10 cellular contexts compared by ENCODE assay signal in the genomic region with DNA sequence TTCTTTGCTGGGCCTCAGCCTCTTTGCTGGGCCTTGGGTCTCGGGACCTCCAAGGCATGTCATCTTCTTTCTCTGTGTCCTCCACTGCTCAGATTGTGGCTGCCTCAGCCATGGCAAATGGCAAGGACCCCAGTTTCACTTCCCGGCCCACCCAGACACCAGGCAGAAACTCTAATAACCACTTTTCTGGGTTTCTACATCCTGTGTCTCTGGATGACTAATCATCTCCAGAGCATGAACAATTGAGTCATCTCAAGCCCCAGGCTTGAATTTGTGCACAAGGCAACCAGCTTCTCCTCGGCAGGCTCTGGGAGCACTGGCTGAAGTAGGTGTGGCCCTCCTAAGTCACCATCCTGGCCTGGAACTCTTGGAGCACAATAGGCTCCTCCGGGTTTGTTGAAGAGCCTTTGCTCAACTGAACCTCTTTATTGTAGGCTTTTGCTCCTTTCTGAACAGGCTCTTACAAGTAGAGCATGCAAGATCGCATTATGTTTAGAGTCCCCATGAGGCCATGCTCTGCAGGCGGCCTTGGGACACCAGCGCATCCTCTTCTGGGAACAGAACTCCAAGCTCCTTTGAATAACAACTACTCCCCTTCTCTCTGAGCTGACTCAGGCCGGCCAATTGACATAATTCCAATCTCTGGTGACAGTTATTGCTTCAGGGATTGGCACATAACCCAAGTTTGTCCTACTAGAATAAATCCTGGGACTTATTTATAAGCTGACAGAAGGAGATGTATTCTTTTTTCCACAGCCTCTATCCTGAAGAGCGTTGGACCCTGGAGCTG.
DNase-seq lines count a peak whose midpoint lies in the region; ATAC-seq and TF ChIP-seq lines count a peak whose summit lies in the region.
"Had no signal": no experiment of that assay in that cellular context is flagged by ENCODE, and none has a peak within 500 bp of the region (broad histone marks: within the 10 kb centered on the region; RNA-seq: fewer than 3 reads in every experiment).

No MANE protein-coding gene starts in this region.

- no peak overlapping the region for H3K4me3 Mint-ChIP-seq in naive thymus-derived CD8-positive, alpha-beta T cell
- no peak overlapping the region for H3K4me3 Mint-ChIP-seq in Caco-2 (ENCODE audit: unreplicated experiment)

- H3K27me3 ChIP-seq in foreskin keratinocyte (no peaks in the 10 kb centered on the region), Caco-2 (replicated peaks; ENCODE audit: control insufficient read depth, insufficient read depth, low read length) (no peaks in the 10 kb centered on the region)
- H3K27me3 ChIP-seq: body of pancreas had no signal

- no peaks in the 10 kb centered on the region for H3K4me1 Mint-ChIP-seq in naive thymus-derived CD8-positive, alpha-beta T cell
- peaks cover 35% of the 10 kb centered on the region for H3K4me1 Mint-ChIP-seq in Caco-2 (ENCODE audit: low read depth, unreplicated experiment)

- peaks cover 0 to 15% (median 3%) of the 10 kb centered on the region in 9 donors for H3K9me3 Mint-ChIP-seq in naive thymus-derived CD8-positive, alpha-beta T cell
- H3K9me3 Mint-ChIP-seq in Caco-2 (ENCODE audit: unreplicated experiment) = no peaks in the 10 kb centered on the region

- POLR2A ChIA-PET in naive thymus-derived CD8-positive, alpha-beta T cell (lab: Charles Lee) = no interaction called here
- POLR2A ChIA-PET in Caco-2 (lab: Charles Lee) = no interaction called here

- ATAC-seq in GM21423 (IDR thresholded peaks at IDR 0.05; ENCODE audit: unreplicated experiment) (peak; percentile 92), HG03457 (IDR thresholded peaks at IDR 0.05; ENCODE audit: unreplicated experiment) (peak; percentile 88), foreskin keratinocyte (peak; percentile 98)
- no peak for ATAC-seq in naive thymus-derived CD8-positive, alpha-beta T cell
- ATAC-seq: body of pancreas had no signal

- no peak overlapping the region for H3K4me3 ChIP-seq in Caco-2 (ENCODE audit: low read depth, low read length)
- H3K4me3 ChIP-seq: body of pancreas had no signal

- no peak for TF ChIP-seq CTCF in GM10266 (IDR thresholded peaks at IDR 0.05; ENCODE audit: control insufficient read depth, insufficient read depth, low read depth, missing control alignments)
- TF ChIP-seq CTCF in foreskin keratinocyte (conservative IDR thresholded peaks at IDR 0.05) = no peak
- TF ChIP-seq CTCF in Caco-2 (IDR thresholded peaks at IDR 0.05; ENCODE audit: insufficient read depth in 1 of 2, low read depth in 1 of 2, low read length in 1 of 2, severe bottlenecking in 1 of 2, unreplicated experiment in 1 of 2) = no peak

- no peaks in the 10 kb centered on the region for H3K9me3 ChIP-seq in Caco-2
- H3K9me3 ChIP-seq: body of pancreas had no signal

- H3K27me3 Mint-ChIP-seq in naive thymus-derived CD8-positive, alpha-beta T cell = peaks cover 0 to 21% (median 4%) of the 10 kb centered on the region in 5 donors
- H3K27me3 Mint-ChIP-seq in Caco-2 (ENCODE audit: insufficient read depth, unreplicated experiment) = no peaks in the 10 kb centered on the region

- H3K27ac Mint-ChIP-seq in naive thymus-derived CD8-positive, alpha-beta T cell = no peak overlapping the region
- H3K27ac Mint-ChIP-seq in Caco-2 (ENCODE audit: unreplicated experiment) = no peak overlapping the region

- peak overlapping the region; percentile 98 for H3K27ac ChIP-seq in foreskin keratinocyte
- H3K27ac ChIP-seq: body of pancreas had no signal

- peaks cover 0 to 8% (median 0%) of the 10 kb centered on the region in 3 donors for H3K36me3 Mint-ChIP-seq in naive thymus-derived CD8-positive, alpha-beta T cell
- H3K36me3 Mint-ChIP-seq in Caco-2 (ENCODE audit: insufficient read depth, unreplicated experiment) = peaks cover 14% of the 10 kb centered on the region

- no TSS peak for BruUV-seq in Caco-2 (replicated peaks; lab: Mats Ljungman, UMichigan)

- intact Hi-C loops in Caco-2 (cut with micrococcal nuclease; ENCODE audit: unreplicated experiment) = no loop called here

- H3K4me1 ChIP-seq in foreskin keratinocyte (peaks cover 7% of the 10 kb centered on the region), Caco-2 (peaks cover 47% of the 10 kb centered on the region)
- H3K4me1 ChIP-seq: body of pancreas had no signal

- peak; percentile 8 for DNase-seq in GM10266 (ENCODE audit: extremely low spot score)
- DNase-seq in foreskin keratinocyte = peak; percentile 93 to 98
- no peak for DNase-seq in dedifferentiated amniotic fluid mesenchymal stem cell (ENCODE audit: extremely low spot score)
- DNase-seq in naive thymus-derived CD8-positive, alpha-beta T cell = no peak
- DNase-seq in Caco-2 = no peak
- no peak for DNase-seq in NCI-H82 (lab: John Stamatoyannopoulos, UW)
- DNase-seq: body of pancreas, COR-L47 had no signal

- CTCF ChIA-PET in Caco-2 (lab: Charles Lee) = interaction anchor here (1.5 to 2.2 kb wide), 2 partner anchors 23 to 126 kb away, joined by 4 to 5 read pairs; no protein-coding TSS in a partner anchor

- H3K36me3 ChIP-seq in Caco-2 (ENCODE audit: control insufficient read depth, insufficient read depth, low read length) = no peaks in the 10 kb centered on the region

Comparison
In these comparisons a context has a peak if more than half of its experiments do, and no peak if none do; other contexts are left out.
1. DNase-seq: peak in GM10266 (single experiment) and foreskin keratinocyte (2 of 2); none in dedifferentiated amniotic fluid mesenchymal stem cell (single experiment), naive thymus-derived CD8-positive, alpha-beta T cell (0 of 10), Caco-2 (0 of 2) and NCI-H82 (single experiment).
2. ATAC-seq: peak in GM21423 (single experiment), HG03457 (single experiment) and foreskin keratinocyte (single experiment); none in naive thymus-derived CD8-positive, alpha-beta T cell (0 of 2).